In genomic region chr2:8252997-8253694, GRCh38 we compare ENCODE assay signal across 8 cellular contexts.
A peak's percentile ranks its signal among the peaks of the same experiment; 100 is the strongest.
DNase-seq lines count a peak whose midpoint lies in the region; ATAC-seq and TF ChIP-seq lines count a peak whose summit lies in the region.

No MANE protein-coding gene starts in this region.

- H3K4me3 ChIP-seq in CD8-positive, alpha-beta memory T cell (ENCODE audit: low read length) = no peak overlapping the region
- H3K4me3 ChIP-seq in thyroid gland (replicated peaks in 1 of 3) = no peak overlapping the region
- H3K4me3 ChIP-seq in heart right ventricle = no peak overlapping the region

- intact Hi-C loops in thyroid gland (cut with DNase I) = no loop called here
- intact Hi-C loops in heart right ventricle (cut with DNase I) = no loop called here

- no peak overlapping the region for H3K4me3 Mint-ChIP-seq in CD8-positive, alpha-beta memory T cell

- CTCF ChIA-PET in CD8-positive, alpha-beta memory T cell (lab: Charles Lee) = interaction anchor here (0.9 kb wide), 1 partner anchor 19 kb away, joined by 4 read pairs; no protein-coding TSS in a partner anchor

- TF ChIP-seq CTCF in thyroid gland (IDR thresholded peaks at IDR 0.05) = no peak
- TF ChIP-seq CTCF in heart right ventricle (IDR thresholded peaks at IDR 0.05) = no peak

- no peak for TF ChIP-seq POLR2A in thyroid gland (IDR thresholded peaks at IDR 0.05)

- H3K27ac Mint-ChIP-seq in CD8-positive, alpha-beta memory T cell = peak overlapping the region in 1 of 8 donors; percentile 23

- H3K27ac ChIP-seq in CD8-positive, alpha-beta memory T cell (ENCODE audit: low read depth, low read length) = no peak overlapping the region
- H3K27ac ChIP-seq in thyroid gland = no peak overlapping the region
- no peak overlapping the region for H3K27ac ChIP-seq in heart right ventricle

- POLR2A ChIA-PET in CD8-positive, alpha-beta memory T cell (lab: Charles Lee) = no interaction called here

- 85 to 90% methylated on average over 10 of the region's 10 CpGs for WGBS in thyroid gland, 2 donors
- WGBS in heart right ventricle, 2 donors = 77 to 78% methylated on average over 10 of the region's 10 CpGs

- H3K36me3 ChIP-seq in CD8-positive, alpha-beta memory T cell (ENCODE audit: insufficient read depth, low read length) = no peaks in the 10 kb centered on the region
- H3K36me3 ChIP-seq in thyroid gland = no peaks in the 10 kb centered on the region
- no peaks in the 10 kb centered on the region for H3K36me3 ChIP-seq in heart right ventricle

- peaks cover 11 to 16% (median 12%) of the 10 kb centered on the region in 3 donors for H3K4me1 Mint-ChIP-seq in CD8-positive, alpha-beta memory T cell

- H3K36me3 Mint-ChIP-seq in CD8-positive, alpha-beta memory T cell = peaks cover 0 to 24% (median 2%) of the 10 kb centered on the region in 3 donors

- H3K27me3 ChIP-seq in CD8-positive, alpha-beta memory T cell (ENCODE audit: insufficient read depth, low read length, poor library complexity, severe bottlenecking) = no peaks in the 10 kb centered on the region
- H3K27me3 ChIP-seq in thyroid gland (no peaks in the 10 kb centered on the region), heart right ventricle (no peaks in the 10 kb centered on the region)

- no peaks in the 10 kb centered on the region for H3K4me1 ChIP-seq in CD8-positive, alpha-beta memory T cell (ENCODE audit: insufficient read depth, low read length)
- H3K4me1 ChIP-seq in thyroid gland (no peaks in the 10 kb centered on the region), heart right ventricle (peaks cover 0 to 13% (median 0%) of the 10 kb centered on the region in 9 donors)

- peaks cover 0 to 3% (median 0%) of the 10 kb centered on the region in 5 donors for H3K9me3 Mint-ChIP-seq in CD8-positive, alpha-beta memory T cell

- no peaks in the 10 kb centered on the region for H3K9me3 ChIP-seq in CD8-positive, alpha-beta memory T cell (ENCODE audit: low read length)
- H3K9me3 ChIP-seq in thyroid gland (no peaks in the 10 kb centered on the region), heart right ventricle (peaks cover 0 to 11% (median 0%) of the 10 kb centered on the region in 11 donors)

- DNase-seq in ELF-1 (ENCODE audit: low read depth, low spot score) = peak; percentile 62
- DNase-seq in SHP77 (lab: John Stamatoyannopoulos, UW) = peak; percentile 98 to 99
- DNase-seq in CD8-positive, alpha-beta memory T cell = no peak
- no peak for DNase-seq in thyroid gland
- no peak for DNase-seq in effector CD4-positive, alpha-beta T cell
- no peak for DNase-seq in heart right ventricle

- peaks cover 0 to 3% of the 10 kb centered on the region in 2 donors for H3K27me3 Mint-ChIP-seq in CD8-positive, alpha-beta memory T cell

- ATAC-seq in GM21381 (IDR thresholded peaks at IDR 0.05; ENCODE audit: unreplicated experiment) (peak; percentile 95), HG03457 (IDR thresholded peaks at IDR 0.05; ENCODE audit: unreplicated experiment) (peak; percentile 81), heart right ventricle (no peak)

Comparison
In these comparisons a context has a peak if more than half of its experiments do, and no peak if none do; other contexts are left out.
1. DNase-seq: peak in ELF-1 (single experiment) and SHP77 (2 of 2); none in CD8-positive, alpha-beta memory T cell (0 of 5), thyroid gland (0 of 2), effector CD4-positive, alpha-beta T cell (single experiment) and heart right ventricle (0 of 2).
2. ATAC-seq: peak in GM21381 (single experiment) and HG03457 (single experiment); none in heart right ventricle (0 of 8).